Comparison of ENCODE assay signal across 20 cellular contexts in the genomic region with DNA sequence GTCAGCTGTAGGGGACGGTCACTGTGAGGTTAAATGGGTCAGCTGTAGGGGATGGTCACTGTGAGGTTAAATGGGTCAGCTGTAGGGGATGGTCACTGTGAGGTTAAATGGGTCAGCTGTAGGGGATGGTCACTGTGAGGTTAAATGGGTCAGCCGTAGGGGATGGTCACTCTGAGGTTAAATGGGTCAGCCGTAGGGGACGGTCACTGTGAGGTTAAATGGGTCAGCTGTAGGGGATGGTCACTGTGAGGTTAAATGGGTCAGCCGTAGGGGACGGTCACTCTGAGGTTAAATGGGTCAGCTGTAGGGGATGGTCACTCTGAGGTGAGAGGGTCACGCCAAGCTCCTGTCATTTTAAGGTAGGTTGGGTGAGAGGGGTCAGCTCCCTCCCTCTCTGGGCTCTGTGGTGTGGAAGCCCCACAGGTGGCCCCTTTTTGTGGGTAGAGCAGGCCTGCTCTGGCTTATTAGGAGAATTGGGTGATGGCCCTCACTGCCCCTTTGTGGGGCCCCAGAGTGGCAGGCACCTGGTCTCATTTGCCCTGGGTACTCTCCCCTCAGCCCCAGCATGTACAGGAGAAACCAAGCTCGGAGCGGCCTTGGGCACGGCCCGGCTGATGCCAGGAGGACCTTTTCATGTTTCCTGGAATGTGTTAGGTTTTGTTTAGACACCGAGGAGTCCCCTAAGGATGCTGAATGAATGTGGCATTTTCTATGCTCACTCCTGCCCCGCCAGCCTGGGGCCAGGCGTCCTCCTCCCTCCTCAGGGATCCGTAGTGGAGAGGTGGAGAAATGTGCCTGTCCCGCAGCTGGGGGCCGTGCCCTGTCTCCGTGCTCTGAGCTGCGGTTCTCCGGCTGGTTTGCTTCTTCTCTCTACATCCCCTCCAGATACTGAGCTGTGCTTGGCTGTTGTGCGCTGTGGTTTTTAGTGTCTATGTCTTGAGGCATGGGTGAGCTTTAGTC. TPM values are rescaled to one million over a fixed set of nuclear protein-coding genes. Genes with fewer than 3 reads are reported as not detected.
A peak's percentile ranks its signal among the peaks of the same experiment; 100 is the strongest.
DNase-seq lines count a peak whose midpoint lies in the region; ATAC-seq and TF ChIP-seq lines count a peak whose summit lies in the region.
"Had no signal": no experiment of that assay in that cellular context is flagged by ENCODE, and none has a peak within 500 bp of the region (broad histone marks: within the 10 kb centered on the region; RNA-seq: fewer than 3 reads in every experiment).

No MANE protein-coding gene starts in this region.

- peaks cover 23% of the 10 kb centered on the region for H3K36me3 Mint-ChIP-seq in activated CD8-positive, alpha-beta T cell treated with anti-CD3 and anti-CD28 coated beads for 36 hours (ENCODE audit: low read depth)
- H3K36me3 Mint-ChIP-seq in neural progenitor cell, result no peaks in the 10 kb centered on the region
- H3K36me3 Mint-ChIP-seq: memory B cell, naive B cell had no signal

- H3K36me3 ChIP-seq in neural progenitor cell, result no peaks in the 10 kb centered on the region
- H3K36me3 ChIP-seq: BE2C, colonic mucosa, Peyer's patch, upper lobe of right lung had no signal

- in situ Hi-C loops in GM13977 (cut with MboI; ENCODE audit: low pct_unique_long_range_greater_than_20kb, low sequenced_read_pairs, unreplicated experiment), result no loop called here

- POLR2A ChIA-PET in activated CD8-positive, alpha-beta T cell treated with anti-CD3 and anti-CD28 coated beads for 36 hours (lab: Charles Lee), result interaction anchor here (1.1 to 1.4 kb wide), 3 partner anchors 13 to 17 kb away, joined by 3 to 4 read pairs (median 4); no protein-coding TSS in a partner anchor

- H3K4me3 ChIP-seq in neural progenitor cell, result no peak overlapping the region
- H3K4me3 ChIP-seq: colonic mucosa, Peyer's patch, upper lobe of right lung had no signal

- no peak overlapping the region for H3K9ac ChIP-seq in neural progenitor cell
- H3K9ac ChIP-seq: SK-N-SH had no signal

- peak; percentile 69 for ATAC-seq in activated CD8-positive, alpha-beta T cell treated with anti-CD3 and anti-CD28 coated beads for 36 hours
- ATAC-seq in GM21737 (IDR thresholded peaks at IDR 0.05; ENCODE audit: unreplicated experiment), result no peak
- ATAC-seq in activated CD4-positive, CD25-positive, alpha-beta regulatory T cell treated with anti-CD3 and anti-CD28 coated beads, Interleukin-2, amount 50 U/mL, for 24 hours, result no peak

- no peak overlapping the region for H2AFZ ChIP-seq in neural progenitor cell (replicated peaks)

- H3K27me3 ChIP-seq in neural progenitor cell, result no peaks in the 10 kb centered on the region
- H3K27me3 ChIP-seq: BE2C, colonic mucosa, Peyer's patch, upper lobe of right lung had no signal

- no peaks in the 10 kb centered on the region for H3K79me2 ChIP-seq in neural progenitor cell (ENCODE audit: low read depth)

- no peaks in the 10 kb centered on the region for H3K4me1 ChIP-seq in neural progenitor cell
- H3K4me1 ChIP-seq: BE2C, colonic mucosa, Peyer's patch, upper lobe of right lung had no signal

- peaks cover 3% of the 10 kb centered on the region for H3K4me1 Mint-ChIP-seq in activated CD8-positive, alpha-beta T cell treated with anti-CD3 and anti-CD28 coated beads for 36 hours (ENCODE audit: low read depth)
- peaks cover 8% of the 10 kb centered on the region for H3K4me1 Mint-ChIP-seq in neural progenitor cell
- H3K4me1 Mint-ChIP-seq: memory B cell had no signal

- H3K9me3 ChIP-seq in neural progenitor cell (ENCODE audit: low read depth), result no peaks in the 10 kb centered on the region
- H3K9me3 ChIP-seq: BE2C, colonic mucosa, Peyer's patch, SK-N-SH, upper lobe of right lung had no signal

- no peaks in the 10 kb centered on the region for H3K9me3 Mint-ChIP-seq in activated CD8-positive, alpha-beta T cell treated with anti-CD3 and anti-CD28 coated beads for 36 hours
- peaks cover 2% of the 10 kb centered on the region for H3K9me3 Mint-ChIP-seq in neural progenitor cell
- H3K9me3 Mint-ChIP-seq: activated naive CD8-positive, alpha-beta T cell treated with anti-CD3 and anti-CD28 coated beads, Interleukin-2, amount 50 U/mL, for 24 hours; memory B cell had no signal

- TF ChIP-seq CTCF in activated CD8-positive, alpha-beta T cell treated with anti-CD3 and anti-CD28 coated beads for 36 hours (IDR thresholded peaks at IDR 0.05), result no peak
- TF ChIP-seq CTCF in neural progenitor cell (IDR thresholded peaks at IDR 0.05) (no peak), GM13977 (IDR thresholded peaks at IDR 0.05; ENCODE audit: extremely low read depth, insufficient read depth, missing control alignments) (no peak)

- H3K27ac ChIP-seq in neural progenitor cell, result no peak overlapping the region
- H3K27ac ChIP-seq: colonic mucosa, Peyer's patch, upper lobe of right lung had no signal

- intact Hi-C loops in activated CD8-positive, alpha-beta T cell treated with anti-CD3 and anti-CD28 coated beads for 36 hours (cut with micrococcal nuclease), result no loop called here

- H3K4me2 ChIP-seq in neural progenitor cell, result no peak overlapping the region
- H3K4me2 ChIP-seq: SK-N-SH had no signal

- CTCF ChIA-PET in activated CD8-positive, alpha-beta T cell treated with anti-CD3 and anti-CD28 coated beads for 36 hours (lab: Charles Lee), result interaction anchor here (1.6 kb wide), 1 partner anchor 11 kb away, joined by 4 read pairs; no protein-coding TSS in a partner anchor

- H3K4me3 Mint-ChIP-seq in activated CD8-positive, alpha-beta T cell treated with anti-CD3 and anti-CD28 coated beads for 36 hours, result no peak overlapping the region
- no peak overlapping the region for H3K4me3 Mint-ChIP-seq in neural progenitor cell
- H3K4me3 Mint-ChIP-seq: activated naive CD8-positive, alpha-beta T cell treated with anti-CD3 and anti-CD28 coated beads, Interleukin-2, amount 50 U/mL, for 24 hours; memory B cell; naive B cell had no signal

- no peaks in the 10 kb centered on the region for H3F3A ChIP-seq in neural progenitor cell (ENCODE audit: low read depth)

- no peaks in the 10 kb centered on the region for H4K20me1 ChIP-seq in neural progenitor cell (ENCODE audit: low read depth)

- H3K27me3 Mint-ChIP-seq in activated CD8-positive, alpha-beta T cell treated with anti-CD3 and anti-CD28 coated beads for 36 hours, result no peaks in the 10 kb centered on the region
- peaks cover 2% of the 10 kb centered on the region for H3K27me3 Mint-ChIP-seq in neural progenitor cell (ENCODE audit: insufficient read depth, low read depth)

- H3K27ac Mint-ChIP-seq in activated CD8-positive, alpha-beta T cell treated with anti-CD3 and anti-CD28 coated beads for 36 hours, result no peak overlapping the region
- peak overlapping the region; percentile 5 for H3K27ac Mint-ChIP-seq in neural progenitor cell
- H3K27ac Mint-ChIP-seq: activated naive CD8-positive, alpha-beta T cell treated with anti-CD3 and anti-CD28 coated beads, Interleukin-2, amount 50 U/mL, for 24 hours; memory B cell; naive B cell had no signal

- peak; percentile 7 for DNase-seq in AG20443 (ENCODE audit: low spot score)
- DNase-seq in GM03348 (ENCODE audit: low spot score), result peak; percentile 9
- DNase-seq in activated CD8-positive, alpha-beta T cell treated with anti-CD3 and anti-CD28 coated beads for 36 hours, result no peak
- no peak for DNase-seq in neural progenitor cell (ENCODE audit: low spot score)
- DNase-seq in CD1c-positive myeloid dendritic cell (ENCODE audit: extremely low spot score), result no peak
- DNase-seq in GM13977 (ENCODE audit: low spot score), result no peak
- DNase-seq: activated naive CD8-positive, alpha-beta T cell treated with anti-CD3 and anti-CD28 coated beads, Interleukin-2, amount 50 U/mL, for 24 hours; BE2C; colonic mucosa; foreskin fibroblast; MV-4-11; naive B cell; NCI-H2029 treated with DMSO at 0.1 percent for 48 hours; NCI-H446 treated with DMSO at 0.1 percent for 48 hours; Peyer's patch; upper lobe of right lung had no signal

RNA-seq across cellular contexts. Expression of gene AHRR, which starts 31.4 kb away (rescaled TPM):
- total RNA-seq in activated CD8-positive, alpha-beta T cell treated with anti-CD3 and anti-CD28 coated beads for 36 hours, result 10 to 100 TPM; 26.3 to 27.9 TPM
- total RNA-seq in neural progenitor cell (ENCODE audit: low replicate concordance), result 0.34 and 0.68 TPM in 2 replicates

Comparison
In these comparisons a context has a peak if more than half of its experiments do, and no peak if none do; other contexts are left out.
1. DNase-seq: peak in AG20443 (single experiment) and GM03348 (single experiment); none in activated CD8-positive, alpha-beta T cell treated with anti-CD3 and anti-CD28 coated beads for 36 hours (single experiment), neural progenitor cell (single experiment), CD1c-positive myeloid dendritic cell (single experiment) and GM13977 (single experiment).
2. RNA of gene AHRR, which starts 31.4 kb away (total RNA-seq): 26.3 to 27.9 TPM in activated CD8-positive, alpha-beta T cell treated with anti-CD3 and anti-CD28 coated beads for 36 hours; 0.34 to 0.68 TPM in neural progenitor cell; every median in the first group is over 10 times any median in the second.